In genomic region chr6:17714879-17715860, GRCh38 we compare ENCODE assay signal across 8 cellular contexts. TPM values are rescaled to one million over a fixed set of nuclear protein-coding genes. Genes with fewer than 3 reads are reported as not detected.
DNase-seq lines count a peak whose midpoint lies in the region; ATAC-seq and TF ChIP-seq lines count a peak whose summit lies in the region.

No MANE protein-coding gene starts in this region.

- peaks cover 25% of the 10 kb centered on the region for H3K4me1 ChIP-seq in mammary epithelial cell (ENCODE audit: insufficient read depth, low read length)

- H3K9ac ChIP-seq in mammary epithelial cell (ENCODE audit: insufficient read depth, low read length), result no peak overlapping the region

- CTCF ChIA-PET in mammary epithelial cell (lab: Charles Lee; ENCODE audit: low non-redundant PET), result no interaction called here

- H4K20me1 ChIP-seq in mammary epithelial cell (ENCODE audit: insufficient read depth, low read length), result no peaks in the 10 kb centered on the region

- H3K4me3 ChIP-seq in mammary epithelial cell (replicated peaks in 1 of 3; ENCODE audit: insufficient read depth in 1 of 3, low read depth in 2 of 3, low read length in 3 of 3), result no peak overlapping the region

- peak overlapping the region; percentile 65 for H2AFZ ChIP-seq in mammary epithelial cell (ENCODE audit: low read depth, low read length)

- in situ Hi-C loops in mammary epithelial cell (cut with MboI; ENCODE audit: low sequenced_read_pairs in 2 of 2), result no loop called here

- H3K36me3 ChIP-seq in mammary epithelial cell (ENCODE audit: insufficient read depth, low read length), result no peaks in the 10 kb centered on the region

- peak; percentile 85 for ATAC-seq in HG02870 (IDR thresholded peaks at IDR 0.05; ENCODE audit: unreplicated experiment)

- TF ChIP-seq CTCF in mammary epithelial cell (conservative IDR thresholded peaks at IDR 0.05 in 1 of 2, IDR thresholded peaks at IDR 0.05 in 1 of 2; ENCODE audit: extremely low read depth in 1 of 2, insufficient read depth in 1 of 2, low read depth in 1 of 2, low read length in 2 of 2), result no peak

- H3K4me2 ChIP-seq in mammary epithelial cell (ENCODE audit: insufficient read depth, low read depth, low read length), result peak overlapping the region; percentile 50

- no peak overlapping the region for H3K27ac ChIP-seq in mammary epithelial cell (ENCODE audit: insufficient read depth, low read depth, low read length)

- no TSS peak for BruUV-seq in mammary epithelial cell (replicated peaks; lab: Mats Ljungman, UMichigan)

- WGBS in mammary epithelial cell (ENCODE audit: low coverage, missing lambda C conversion rate), result 67% methylated on average over 10 of the region's 10 CpGs

- no peaks in the 10 kb centered on the region for H3K9me3 ChIP-seq in mammary epithelial cell (replicated peaks; ENCODE audit: insufficient read depth, low read length)

- intact Hi-C loops in mammary epithelial cell (cut with micrococcal nuclease), result no loop called here

- H3K79me2 ChIP-seq in mammary epithelial cell (ENCODE audit: insufficient read depth, low read length), result no peaks in the 10 kb centered on the region

- DNase-seq in activated CD4-positive, alpha-beta T cell treated with anti-CD3 and anti-CD28 coated beads for 48 hours, result peak; percentile 49
- no peak for DNase-seq in activated CD4-positive, alpha-beta T cell treated with anti-CD3 and anti-CD28 coated beads for 1 hour
- DNase-seq in OCI-M1 (lab: John Stamatoyannopoulos, UW), result peak; percentile 82
- DNase-seq in mammary epithelial cell, result peak; percentile 82
- peak; percentile 97 for DNase-seq in renal cortical epithelial cell (ENCODE audit: low read depth)
- no peak for DNase-seq in C1 segment of cervical spinal cord (lab: John Stamatoyannopoulos, UW)
- DNase-seq in cerebellum (ENCODE audit: low spot score), result no peak

- dilution Hi-C loops in mammary epithelial cell (cut with HindIII; ENCODE audit: low sequenced_read_pairs), result no loop called here

- no peaks in the 10 kb centered on the region for H3K27me3 ChIP-seq in mammary epithelial cell (ENCODE audit: insufficient read depth, low read length)

RNA-seq across cellular contexts. Expression of gene NUP153, which starts 8.4 kb away (rescaled TPM):
- total RNA-seq in mammary epithelial cell, result 10 to 100 TPM; 32.3 to 34.8 TPM
- 25.4 TPM for polyA plus RNA-seq in mammary epithelial cell
- polyA minus RNA-seq in mammary epithelial cell, result 34.0 TPM
- total RNA-seq in renal cortical epithelial cell, result 26.9 and 48.6 TPM in 2 replicates
- 47.4 TPM for total RNA-seq in cerebellum

Comparison
In these comparisons a context has a peak if more than half of its experiments do, and no peak if none do; other contexts are left out.
1. DNase-seq: peak in activated CD4-positive, alpha-beta T cell treated with anti-CD3 and anti-CD28 coated beads for 48 hours (single experiment), OCI-M1 (single experiment), mammary epithelial cell (single experiment) and renal cortical epithelial cell (single experiment); none in activated CD4-positive, alpha-beta T cell treated with anti-CD3 and anti-CD28 coated beads for 1 hour (single experiment), C1 segment of cervical spinal cord (0 of 14) and cerebellum (single experiment).